In the genomic region with DNA sequence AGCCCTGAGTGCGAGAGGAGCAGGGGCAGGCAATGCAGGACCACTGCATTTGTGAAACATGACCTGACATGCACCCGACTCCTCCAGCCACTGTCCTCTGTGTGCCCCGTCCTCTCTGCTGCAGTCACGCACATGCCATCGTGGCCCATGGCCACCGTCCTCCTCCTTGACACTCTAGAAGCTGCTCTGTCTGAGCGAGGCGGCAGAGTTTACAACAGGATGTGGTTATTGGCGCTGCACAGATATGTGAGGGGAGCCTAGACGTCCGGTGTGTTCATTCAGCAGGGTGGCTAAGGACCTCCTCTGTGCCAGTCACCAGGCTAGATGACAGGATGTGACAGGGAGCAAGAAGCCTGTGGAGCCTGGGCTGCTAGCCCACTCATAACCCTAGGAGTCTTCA, we compare ENCODE assay signal across 8 cellular contexts.
A peak's percentile ranks its signal among the peaks of the same experiment; 100 is the strongest.
DNase-seq lines count a peak whose midpoint lies in the region; ATAC-seq and TF ChIP-seq lines count a peak whose summit lies in the region.

No MANE protein-coding gene starts in this region.

- H3K23ac ChIP-seq in IMR-90 (ENCODE audit: low read depth, low read length), result no peak overlapping the region

- H3K9me3 ChIP-seq in IMR-90 (ENCODE audit: control insufficient read depth, insufficient read depth, low read length), result no peaks in the 10 kb centered on the region
- no peaks in the 10 kb centered on the region for H3K9me3 ChIP-seq in right cardiac atrium (ENCODE audit: control insufficient read depth, low read length)

- POLR2A ChIA-PET in IMR-90 (lab: Charles Lee; ENCODE audit: unreplicated experiment), result no interaction called here
- POLR2A ChIA-PET in activated CD8-positive, alpha-beta T cell treated with anti-CD3 and anti-CD28 coated beads for 36 hours (lab: Charles Lee), result interaction anchor here (0.7 to 2.4 kb wide), 8 partner anchors 14 to 275 kb away, joined by 3 to 12 read pairs (median 6); no protein-coding TSS in a partner anchor

- TF ChIP-seq RAD21 in IMR-90 (IDR thresholded peaks at IDR 0.05; ENCODE audit: low read length), result no peak

- intact Hi-C loops in IMR-90 (cut with micrococcal nuclease) (no loop called here), right cardiac atrium (cut with DNase I) (no loop called here), head of caudate nucleus (cut with DNase I) (no loop called here)
- intact Hi-C loops in activated CD8-positive, alpha-beta T cell treated with anti-CD3 and anti-CD28 coated beads for 36 hours (cut with micrococcal nuclease), result loop anchor here (5.0 to 10.0 kb wide), 3 partner anchors 129 to 274 kb away; no protein-coding TSS in a partner anchor

- H3K9me1 ChIP-seq in IMR-90 (ENCODE audit: insufficient read depth, low read length), result peaks cover 2% of the 10 kb centered on the region; the same call in 1 of the 2 replicates

- no peak overlapping the region for H4K8ac ChIP-seq in IMR-90 (ENCODE audit: low read depth in 2 of 2, low read length in 2 of 2)

- peak overlapping the region; percentile 77 for H3K4me3 Mint-ChIP-seq in activated CD8-positive, alpha-beta T cell treated with anti-CD3 and anti-CD28 coated beads for 36 hours
- H3K4me3 Mint-ChIP-seq in GM23338, result no peak overlapping the region

- no peak for ATAC-seq in IMR-90 (ENCODE audit: low read depth)
- ATAC-seq in activated CD8-positive, alpha-beta T cell treated with anti-CD3 and anti-CD28 coated beads for 36 hours, result peak; percentile 98
- peak; percentile 68 to 73 for ATAC-seq in right cardiac atrium
- ATAC-seq in GM23338, result no peak

- H3K79me1 ChIP-seq in IMR-90 (ENCODE audit: low read depth in 1 of 2, low read length in 2 of 2), result no peaks in the 10 kb centered on the region

- H2AK9ac ChIP-seq in IMR-90 (replicated peaks; ENCODE audit: low read depth, low read length, poor library complexity), result peak overlapping the region; percentile 49

- no peak overlapping the region for H2BK5ac ChIP-seq in IMR-90 (ENCODE audit: low read depth, low read length, poor library complexity, severe bottlenecking)

- H3K27ac Mint-ChIP-seq in activated CD8-positive, alpha-beta T cell treated with anti-CD3 and anti-CD28 coated beads for 36 hours, result peak overlapping the region; percentile 95
- no peak overlapping the region for H3K27ac Mint-ChIP-seq in GM23338

- no TSS peak for BruUV-seq in IMR-90 (replicated peaks; lab: Mats Ljungman, UMichigan)

- CTCF ChIA-PET in IMR-90 (lab: Yijun Ruan, JAX), result no interaction called here
- CTCF ChIA-PET in activated CD8-positive, alpha-beta T cell treated with anti-CD3 and anti-CD28 coated beads for 36 hours (lab: Charles Lee), result interaction anchor here (0.7 to 1.8 kb wide), 4 partner anchors 17 to 319 kb away, joined by 3 to 6 read pairs (median 3); no protein-coding TSS in a partner anchor

- WGBS in IMR-90 (ENCODE audit: extremely low coverage in 2 of 2, insufficient read length in 1 of 2), 2 experiments, result 100% methylated on average over 1 of the region's 11 CpGs; no CpG with 5 or more reads in 1 of the 2 experiments
- WGBS in right cardiac atrium, result 70% methylated on average over 11 of the region's 11 CpGs

- H3K27me3 Mint-ChIP-seq in activated CD8-positive, alpha-beta T cell treated with anti-CD3 and anti-CD28 coated beads for 36 hours, result no peaks in the 10 kb centered on the region
- peaks cover 9% of the 10 kb centered on the region for H3K27me3 Mint-ChIP-seq in GM23338 (ENCODE audit: insufficient read depth, low read depth, poor library complexity)

- DNase-seq in CMK (ENCODE audit: low read depth) (peak; percentile 7), GM20000 (ENCODE audit: low spot score) (peak; percentile 76), IMR-90 (peak; percentile 3), right cardiac atrium (peak in 1 of 3 donors; percentile 68), GM23338 (ENCODE audit: low spot score) (no peak), head of caudate nucleus (no peak)
- DNase-seq in activated CD8-positive, alpha-beta T cell treated with anti-CD3 and anti-CD28 coated beads for 36 hours, result peak; percentile 94
- DNase-seq in stimulated activated CD8-positive, alpha-beta memory T cell treated with anti-CD3 and anti-CD28 coated beads, Interleukin-2, amount 100 ng/mL, for 48 hours (ENCODE audit: low read depth in 2 of 2), result peak; percentile 53 to 57

- H2AFZ ChIP-seq in IMR-90 (replicated peaks; ENCODE audit: low read length, poor library complexity) (peak overlapping the region; percentile 82), GM23338 (no peak overlapping the region)

- H3K9me3 Mint-ChIP-seq in activated CD8-positive, alpha-beta T cell treated with anti-CD3 and anti-CD28 coated beads for 36 hours, result peaks cover 9% of the 10 kb centered on the region
- 0 out of 3 replicates have a peak, but pooled peaks cover 2% of the 10 kb centered on the region for H3K9me3 Mint-ChIP-seq in GM23338

- H3K9ac ChIP-seq in IMR-90 (ENCODE audit: low read depth, low read length), result no peak overlapping the region

- no peak overlapping the region for H2AK5ac ChIP-seq in IMR-90 (ENCODE audit: low read depth, low read length)

- H2BK20ac ChIP-seq in IMR-90 (ENCODE audit: low read depth, low read length), result no peak overlapping the region

- H2BK15ac ChIP-seq in IMR-90 (ENCODE audit: low read depth, low read length), result no peak overlapping the region

- no peak overlapping the region for H3K14ac ChIP-seq in IMR-90 (replicated peaks; ENCODE audit: low read depth, low read length)

- H3K4me1 Mint-ChIP-seq in activated CD8-positive, alpha-beta T cell treated with anti-CD3 and anti-CD28 coated beads for 36 hours (ENCODE audit: low read depth), result peaks cover 49% of the 10 kb centered on the region
- H3K4me1 Mint-ChIP-seq in GM23338, result peaks cover 26% of the 10 kb centered on the region

- H3K27me3 ChIP-seq in IMR-90 (ENCODE audit: control insufficient read depth, insufficient read depth, low read length), result peaks cover 4% of the 10 kb centered on the region; the same call in 1 of the 2 replicates
- H3K27me3 ChIP-seq in right cardiac atrium (ENCODE audit: control insufficient read depth, insufficient read depth), result no peaks in the 10 kb centered on the region
- no peaks in the 10 kb centered on the region for H3K27me3 ChIP-seq in GM23338 (ENCODE audit: insufficient read depth)

- no peak for TF ChIP-seq CTCF in GM20000 (IDR thresholded peaks at IDR 0.05; ENCODE audit: extremely low read depth, missing control alignments)
- TF ChIP-seq CTCF in IMR-90 (conservative IDR thresholded peaks at IDR 0.05; ENCODE audit: low read depth, low read length), result no peak
- TF ChIP-seq CTCF in activated CD8-positive, alpha-beta T cell treated with anti-CD3 and anti-CD28 coated beads for 36 hours (IDR thresholded peaks at IDR 0.05), result no peak
- no peak for TF ChIP-seq CTCF in GM23338 (conservative IDR thresholded peaks at IDR 0.05; ENCODE audit: low read depth in 2 of 2)

- H3K36me3 ChIP-seq in IMR-90 (ENCODE audit: control insufficient read depth, insufficient read depth, low read length) (no peaks in the 10 kb centered on the region), GM23338 (ENCODE audit: insufficient read depth) (no peaks in the 10 kb centered on the region)

- H3K27ac ChIP-seq in IMR-90 (ENCODE audit: insufficient read depth, low read length) (no peak overlapping the region), right cardiac atrium (ENCODE audit: low read length) (no peak overlapping the region), GM23338 (ENCODE audit: low read depth) (no peak overlapping the region)

- H3K36me3 Mint-ChIP-seq in activated CD8-positive, alpha-beta T cell treated with anti-CD3 and anti-CD28 coated beads for 36 hours (ENCODE audit: low read depth), result peaks cover 8% of the 10 kb centered on the region
- no peaks in the 10 kb centered on the region for H3K36me3 Mint-ChIP-seq in GM23338 (ENCODE audit: low read depth)

- H3K4me3 ChIP-seq in IMR-90 (ENCODE audit: insufficient read depth, low read depth, low read length), result no peak overlapping the region
- no peak overlapping the region for H3K4me3 ChIP-seq in right cardiac atrium (ENCODE audit: low read length)
- H3K4me3 ChIP-seq in GM23338, result no peak overlapping the region

- no peak for TF ChIP-seq POLR2A in IMR-90 (IDR thresholded peaks at IDR 0.05; ENCODE audit: low read depth, low read length)

- H3K4me2 ChIP-seq in IMR-90 (ENCODE audit: low read depth, low read length) (no peak overlapping the region), GM23338 (no peak overlapping the region)

- no peak overlapping the region for H3K4ac ChIP-seq in IMR-90 (ENCODE audit: low read depth, low read length)

- H4K91ac ChIP-seq in IMR-90 (ENCODE audit: insufficient read depth, low read depth, low read length), result no peak overlapping the region

- H4K20me1 ChIP-seq in IMR-90 (ENCODE audit: insufficient read depth, low read length), result no peaks in the 10 kb centered on the region
- no peaks in the 10 kb centered on the region for H4K20me1 ChIP-seq in GM23338 (replicated peaks; ENCODE audit: insufficient read depth)

- H3K56ac ChIP-seq in IMR-90 (ENCODE audit: extremely low read depth, insufficient read depth, low read length), result no peak overlapping the region

- no peaks in the 10 kb centered on the region for H3F3A ChIP-seq in GM23338 (replicated peaks; ENCODE audit: low read depth)

- no peak overlapping the region for H4K5ac ChIP-seq in IMR-90 (ENCODE audit: low read depth, low read length)

- H3K18ac ChIP-seq in IMR-90 (ENCODE audit: low read depth, low read length), result no peak overlapping the region

- 0 out of 2 replicates have a peak, but pooled peaks cover 2% of the 10 kb centered on the region for H3K4me1 ChIP-seq in IMR-90 (ENCODE audit: control insufficient read depth, insufficient read depth, low read length)
- H3K4me1 ChIP-seq in right cardiac atrium (ENCODE audit: control insufficient read depth, insufficient read depth, low read length), result peaks cover 2% of the 10 kb centered on the region
- H3K4me1 ChIP-seq in GM23338 (ENCODE audit: insufficient read depth), result peaks cover 11% of the 10 kb centered on the region

- no peak overlapping the region for H2BK120ac ChIP-seq in IMR-90 (ENCODE audit: low read depth, low read length)

- dilution Hi-C loops in IMR-90 (cut with HindIII; ENCODE audit: low sequenced_read_pairs, unreplicated experiment), result no loop called here

- no peaks in the 10 kb centered on the region for H3K79me2 ChIP-seq in GM23338 (replicated peaks; ENCODE audit: insufficient read depth)

- in situ Hi-C loops in IMR-90 (cut with MboI; ENCODE audit: low sequenced_read_pairs), result no loop called here

- 0 out of 2 replicates have a peak, but pooled peaks cover 9% of the 10 kb centered on the region for H3K9me2 ChIP-seq in GM23338 (ENCODE audit: insufficient read depth)

Comparison
In these comparisons a context has a peak if more than half of its experiments do, and no peak if none do; other contexts are left out.
1. DNase-seq: peak in CMK (single experiment), GM20000 (single experiment), IMR-90 (single experiment), activated CD8-positive, alpha-beta T cell treated with anti-CD3 and anti-CD28 coated beads for 36 hours (single experiment) and stimulated activated CD8-positive, alpha-beta memory T cell treated with anti-CD3 and anti-CD28 coated beads, Interleukin-2, amount 100 ng/mL, for 48 hours (2 of 2); none in GM23338 (single experiment) and head of caudate nucleus (0 of 42).
2. ATAC-seq: peak in activated CD8-positive, alpha-beta T cell treated with anti-CD3 and anti-CD28 coated beads for 36 hours (single experiment) and right cardiac atrium (2 of 2); none in IMR-90 (single experiment) and GM23338 (single experiment).